ENCODE assay signal across 10 cellular contexts in genomic region chr19:10762656-10763055, GRCh38. TPM values are rescaled to one million over a fixed set of nuclear protein-coding genes. Genes with fewer than 3 reads are reported as not detected.
DNase-seq lines count a peak whose midpoint lies in the region; ATAC-seq and TF ChIP-seq lines count a peak whose summit lies in the region.
"Had no signal": no experiment of that assay in that cellular context is flagged by ENCODE, and none has a peak within 500 bp of the region (broad histone marks: within the 10 kb centered on the region; RNA-seq: fewer than 3 reads in every experiment).

No MANE protein-coding gene starts in this region.

- intact Hi-C loops in activated CD4-positive, alpha-beta T cell treated with anti-CD3 and anti-CD28 coated beads for 36 hours (cut with DNase I, micrococcal nuclease) = no loop called here
- intact Hi-C loops in activated CD4-positive, alpha-beta memory T cell treated with anti-CD3 and anti-CD28 coated beads for 36 hours (cut with micrococcal nuclease) = no loop called here
- intact Hi-C loops in stomach (cut with DNase I; ENCODE audit: low total_unique reads) = no loop called here

- ATAC-seq in activated CD4-positive, alpha-beta T cell treated with anti-CD3 and anti-CD28 coated beads for 36 hours = no peak
- ATAC-seq in GM18873 (IDR thresholded peaks at IDR 0.05; ENCODE audit: low FRiP score, unreplicated experiment) = no peak
- ATAC-seq in GM21737 (IDR thresholded peaks at IDR 0.05; ENCODE audit: unreplicated experiment) = no peak

- no peaks in the 10 kb centered on the region for H3K27me3 ChIP-seq in right atrium auricular region
- H3K27me3 ChIP-seq in stomach = no peaks in the 10 kb centered on the region

- H3K27ac Mint-ChIP-seq in activated CD4-positive, alpha-beta T cell treated with anti-CD3 and anti-CD28 coated beads for 36 hours = peak overlapping the region; percentile 89
- peak overlapping the region; percentile 86 for H3K27ac Mint-ChIP-seq in activated CD4-positive, alpha-beta memory T cell treated with anti-CD3 and anti-CD28 coated beads for 36 hours

- TF ChIP-seq CTCF in right atrium auricular region (IDR thresholded peaks at IDR 0.05) (no peak), stomach (IDR thresholded peaks at IDR 0.05) (no peak)

- DNase-seq in activated CD4-positive, alpha-beta T cell treated with anti-CD3 and anti-CD28 coated beads for 36 hours = peak; percentile 46
- no peak for DNase-seq in activated CD4-positive, alpha-beta T cell treated with anti-CD3 and anti-CD28 coated beads, Interleukin-2, amount 50 U/mL, for 48 hours
- DNase-seq in activated CD4-positive, alpha-beta memory T cell treated with anti-CD3 and anti-CD28 coated beads for 36 hours = peak; percentile 62
- DNase-seq in right atrium auricular region (ENCODE audit: low spot score) (no peak), stomach (no peak), RKO (ENCODE audit: low spot score) (no peak)
- DNase-seq: 8988T, NCI-H2227 treated with DMSO at 0.1 percent for 48 hours had no signal

- TF ChIP-seq POLR2A in stomach (IDR thresholded peaks at IDR 0.05) = no peak

- H3K4me1 ChIP-seq in right atrium auricular region (peaks cover 0 to 83% of the 10 kb centered on the region in 2 donors), stomach (peaks cover 74 to 90% (median 78%) of the 10 kb centered on the region in 4 donors)

- peaks cover 31% of the 10 kb centered on the region for H3K36me3 Mint-ChIP-seq in activated CD4-positive, alpha-beta T cell treated with anti-CD3 and anti-CD28 coated beads for 36 hours (ENCODE audit: low read depth)
- H3K36me3 Mint-ChIP-seq in activated CD4-positive, alpha-beta memory T cell treated with anti-CD3 and anti-CD28 coated beads for 36 hours = peaks cover 22% of the 10 kb centered on the region

- no peaks in the 10 kb centered on the region for H3K9me3 ChIP-seq in right atrium auricular region
- no peaks in the 10 kb centered on the region for H3K9me3 ChIP-seq in stomach

- H3K4me3 ChIP-seq in right atrium auricular region (no peak overlapping the region), stomach (no peak overlapping the region)

- H3K27ac ChIP-seq in right atrium auricular region (peak overlapping the region; percentile 93 to 95), stomach (peak overlapping the region; percentile 32 to 86 (median 81))

- whole genome bisulfite sequencing in stomach, 5 donors = 75 to 92% (median 80%) methylated on average over 1 of the region's 1 CpG

- H3K36me3 ChIP-seq in right atrium auricular region (peaks cover 16% of the 10 kb centered on the region), stomach (peaks cover 15 to 48% (median 31%) of the 10 kb centered on the region in 4 donors)

- no peak overlapping the region for H3K4me3 Mint-ChIP-seq in activated CD4-positive, alpha-beta T cell treated with anti-CD3 and anti-CD28 coated beads for 36 hours
- no peak overlapping the region for H3K4me3 Mint-ChIP-seq in activated CD4-positive, alpha-beta memory T cell treated with anti-CD3 and anti-CD28 coated beads for 36 hours

- no peak for TF ChIP-seq EP300 in stomach (IDR thresholded peaks at IDR 0.05)

- POLR2A ChIA-PET in activated CD4-positive, alpha-beta T cell treated with anti-CD3 and anti-CD28 coated beads for 36 hours (lab: Charles Lee) = no interaction called here
- POLR2A ChIA-PET in activated CD4-positive, alpha-beta memory T cell treated with anti-CD3 and anti-CD28 coated beads for 36 hours (lab: Charles Lee) = interaction anchor here (1.4 kb wide), 1 partner anchor 44 kb away, joined by 3 read pairs; the partner anchor contains the start of gene DNM2

- peaks cover 65% of the 10 kb centered on the region for H3K4me1 Mint-ChIP-seq in activated CD4-positive, alpha-beta T cell treated with anti-CD3 and anti-CD28 coated beads for 36 hours
- H3K4me1 Mint-ChIP-seq in activated CD4-positive, alpha-beta memory T cell treated with anti-CD3 and anti-CD28 coated beads for 36 hours (ENCODE audit: low read depth) = peaks cover 68% of the 10 kb centered on the region

- CTCF ChIA-PET in activated CD4-positive, alpha-beta T cell treated with anti-CD3 and anti-CD28 coated beads for 36 hours (lab: Charles Lee) = interaction anchor here (0.6 to 1.7 kb wide), 4 partner anchors 45 to 61 kb away, joined by 3 to 10 read pairs (median 4); partner anchors contain the start of genes DNM2 and QTRT1
- CTCF ChIA-PET in activated CD4-positive, alpha-beta memory T cell treated with anti-CD3 and anti-CD28 coated beads for 36 hours (lab: Charles Lee) = interaction anchor here (0.8 to 1.2 kb wide), 3 partner anchors 45 to 102 kb away, joined by 3 to 10 read pairs (median 3); partner anchors contain the start of gene DNM2

- peaks cover 3% of the 10 kb centered on the region for H3K9me3 Mint-ChIP-seq in activated CD4-positive, alpha-beta T cell treated with anti-CD3 and anti-CD28 coated beads for 36 hours (ENCODE audit: low read depth)
- H3K9me3 Mint-ChIP-seq in activated CD4-positive, alpha-beta memory T cell treated with anti-CD3 and anti-CD28 coated beads for 36 hours = peaks cover 3% of the 10 kb centered on the region

- no peaks in the 10 kb centered on the region for H3K27me3 Mint-ChIP-seq in activated CD4-positive, alpha-beta T cell treated with anti-CD3 and anti-CD28 coated beads for 36 hours
- no peaks in the 10 kb centered on the region for H3K27me3 Mint-ChIP-seq in activated CD4-positive, alpha-beta memory T cell treated with anti-CD3 and anti-CD28 coated beads for 36 hours

RNA-seq across cellular contexts. Expression of gene DNM2, which starts 44.8 kb away (rescaled TPM):
- 100 to 1,000 TPM; 167 to 185 TPM for total RNA-seq in activated CD4-positive, alpha-beta T cell treated with anti-CD3 and anti-CD28 coated beads for 36 hours
- 100 to 1,000 TPM; 171 to 173 TPM for total RNA-seq in activated CD4-positive, alpha-beta memory T cell treated with anti-CD3 and anti-CD28 coated beads for 36 hours
- total RNA-seq in right atrium auricular region (100 to 1,000 TPM; 111 to 144 TPM), stomach (100 to 1,000 TPM; 270 to 541 (median 289) TPM)
- 100 to 1,000 TPM in 1 of 3 donors, 10 to 100 TPM in 2; 77.8 to 130 (median 83.6) TPM for polyA plus RNA-seq in stomach

Comparison
In these comparisons a context has a peak if more than half of its experiments do, and no peak if none do; other contexts are left out.
1. DNase-seq: peak in activated CD4-positive, alpha-beta T cell treated with anti-CD3 and anti-CD28 coated beads for 36 hours (single experiment) and activated CD4-positive, alpha-beta memory T cell treated with anti-CD3 and anti-CD28 coated beads for 36 hours (single experiment); none in activated CD4-positive, alpha-beta T cell treated with anti-CD3 and anti-CD28 coated beads, Interleukin-2, amount 50 U/mL, for 48 hours (0 of 2), right atrium auricular region (single experiment), stomach (single experiment) and RKO (single experiment).